ENCODE assay signal across 6 cellular contexts in genomic region chr20:53627001-53627400, GRCh38. TPM values are rescaled to one million over a fixed set of nuclear protein-coding genes. Genes with fewer than 3 reads are reported as not detected.
DNase-seq lines count a peak whose midpoint lies in the region; ATAC-seq, FAIRE-seq and TF ChIP-seq lines count a peak whose summit lies in the region.
"Not testable (repeated sequence)": the region's sequence is repeated elsewhere in the genome, so short reads cannot be mapped to it uniquely, and the experiment has no call there.

No MANE protein-coding gene starts in this region.

- H4K91ac ChIP-seq in trophoblast cell (ENCODE audit: low read depth, low read length) = not testable (repeated sequence)

- H3K14ac ChIP-seq in trophoblast cell (ENCODE audit: low read length) = not testable (repeated sequence)

- peaks cover 14% of the 10 kb centered on the region for H3F3A ChIP-seq in OCI-LY1 (ENCODE audit: insufficient read depth, low read length)

- WGBS in K562 (ENCODE audit: insufficient coverage, low coverage, missing lambda C conversion rate) = 93% methylated on average over 9 of the region's 10 CpGs
- no CpG with 5 or more reads among the region's 10 CpGs for WGBS in trophoblast cell (ENCODE audit: extremely low coverage, insufficient coverage, insufficient read length)

- not testable (repeated sequence) for H4K12ac ChIP-seq in trophoblast cell (ENCODE audit: low read depth, low read length)

- not testable (repeated sequence) for H3K4me3 Mint-ChIP-seq in stimulated activated memory B cell treated with anti-CD40 and anti-IgM and Interleukin-4, amounts not matched to agents 10 μg/mL and 1 μg/mL and 100 μg/mL, for 72 hours

- H3K9me3 ChIP-seq in OCI-LY1 (ENCODE audit: low read length); K562 (replicated peaks; ENCODE audit: control insufficient read depth, insufficient read depth, low read depth, low read length); trophoblast cell (ENCODE audit: insufficient read depth, low read depth, low read length): not testable (repeated sequence)

- H3K4me1 ChIP-seq in OCI-LY1 (ENCODE audit: insufficient read depth, low read length, severe bottlenecking) = peaks cover 70% of the 10 kb centered on the region
- peaks cover 8 to 19% of the 10 kb centered on the region in 2 experiments; a peak in 4 of 5 replicates for H3K4me1 ChIP-seq in K562 (replicated peaks in 1 of 2; ENCODE audit: control insufficient read depth in 2 of 2, insufficient read depth in 2 of 2, low read length in 2 of 2)
- H3K4me1 ChIP-seq in trophoblast cell (ENCODE audit: control insufficient read depth in 1 of 2, insufficient read depth in 2 of 2, low read length in 2 of 2) = not testable (repeated sequence)

- H2AFZ ChIP-seq in OCI-LY1 (ENCODE audit: low read length); K562 (ENCODE audit: low read depth, low read length); trophoblast cell (ENCODE audit: insufficient read depth, low read length, poor library complexity): not testable (repeated sequence)

- peaks cover 40% of the 10 kb centered on the region for H3K4me1 Mint-ChIP-seq in stimulated activated memory B cell treated with anti-CD40 and anti-IgM and Interleukin-4, amounts not matched to agents 10 μg/mL and 1 μg/mL and 100 μg/mL, for 72 hours

- TF ChIP-seq RAD21 in K562 (CRISPR knock-in tag; conservative IDR thresholded peaks at IDR 0.05 in 1 of 2, IDR thresholded peaks at IDR 0.05 in 1 of 2) = not testable (repeated sequence)

- H3K4me3 ChIP-seq in OCI-LY1 (ENCODE audit: low read depth, low read length, poor library complexity, severe bottlenecking); K562; trophoblast cell (ENCODE audit: low read depth, low read length): not testable (repeated sequence)

- H3K23ac ChIP-seq in trophoblast cell (ENCODE audit: low read length) = not testable (repeated sequence)

- FAIRE-seq in K562 (lab: Jason Lieb, UNC) = not testable (repeated sequence)

- not testable (repeated sequence) for TF ChIP-seq POLR2A in K562 (conservative IDR thresholded peaks at IDR 0.05)

- not testable (repeated sequence) for H3K9me1 ChIP-seq in K562 (ENCODE audit: control insufficient read depth, insufficient read depth, low read length)

- intact Hi-C loops in K562 (cut with micrococcal nuclease) = not testable (repeated sequence)

- in situ Hi-C loops in K562 (cut with MboI) = not testable (repeated sequence)

- not testable (repeated sequence) for H2BK12ac ChIP-seq in trophoblast cell (ENCODE audit: low read length)

- TF ChIP-seq CTCF in OCI-LY1 (IDR thresholded peaks at IDR 0.05; ENCODE audit: low read length); RWPE1 (conservative IDR thresholded peaks at IDR 0.05; ENCODE audit: low read depth); K562 (IDR thresholded peaks at IDR 0.05 in 2 of 3, conservative IDR thresholded peaks at IDR 0.05 in 1 of 3; ENCODE audit: insufficient read depth in 2 of 3, low read depth in 1 of 3, low read length in 3 of 3): not testable (repeated sequence)

- not testable (repeated sequence) for H3K9me3 Mint-ChIP-seq in stimulated activated memory B cell treated with anti-CD40 and anti-IgM and Interleukin-4, amounts not matched to agents 10 μg/mL and 1 μg/mL and 100 μg/mL, for 72 hours

- peak overlapping the region; percentile 51; the same call in 1 of the 2 replicates for H3K4me2 ChIP-seq in OCI-LY1 (ENCODE audit: low read length)
- not testable (repeated sequence) for H3K4me2 ChIP-seq in K562 (ENCODE audit: insufficient read depth, low read length); trophoblast cell (ENCODE audit: low read length)

- not testable (repeated sequence) for TF ChIP-seq EP300 in K562 (IDR thresholded peaks at IDR 0.05; ENCODE audit: low read length)

- H4K8ac ChIP-seq in trophoblast cell (ENCODE audit: low read depth, low read length) = not testable (repeated sequence)

- peak overlapping the region; percentile 85 for H3K27ac Mint-ChIP-seq in stimulated activated memory B cell treated with anti-CD40 and anti-IgM and Interleukin-4, amounts not matched to agents 10 μg/mL and 1 μg/mL and 100 μg/mL, for 72 hours

- not testable (repeated sequence) for H2BK120ac ChIP-seq in trophoblast cell (ENCODE audit: insufficient read depth, low read length, poor library complexity)

- not testable (repeated sequence) for H3K27me3 ChIP-seq in OCI-LY1 (ENCODE audit: insufficient read depth, low read length); K562 (ENCODE audit: control insufficient read depth in 2 of 2, insufficient read depth in 2 of 2, low read length in 2 of 2); trophoblast cell (ENCODE audit: insufficient read depth, low read length)

- POLR2A ChIA-PET in RWPE1 (lab: Yijun Ruan, JAX; ENCODE audit: low non-redundant PET); K562 (lab: Yijun Ruan, JAX): not testable (repeated sequence)

- H3K9me2 ChIP-seq in OCI-LY1 (ENCODE audit: low read depth, low read length) = not testable (repeated sequence)

- H3K4ac ChIP-seq in trophoblast cell (ENCODE audit: low read depth, low read length) = not testable (repeated sequence)

- H3K9ac ChIP-seq in OCI-LY1 (ENCODE audit: low read length); K562 (ENCODE audit: insufficient read depth in 1 of 2, low read depth in 2 of 2, low read length in 2 of 2); trophoblast cell (ENCODE audit: low read length): not testable (repeated sequence)

- H3K18ac ChIP-seq in trophoblast cell (ENCODE audit: low read length) = not testable (repeated sequence)

- ATAC-seq in K562; stimulated activated memory B cell treated with anti-CD40 and anti-IgM and Interleukin-4, amounts not matched to agents 10 μg/mL and 1 μg/mL and 100 μg/mL, for 72 hours: not testable (repeated sequence)

- not testable (repeated sequence) for H3K36me3 Mint-ChIP-seq in stimulated activated memory B cell treated with anti-CD40 and anti-IgM and Interleukin-4, amounts not matched to agents 10 μg/mL and 1 μg/mL and 100 μg/mL, for 72 hours

- DNase-seq in RWPE1 (ENCODE audit: low spot score); K562 (ENCODE audit: extremely low read depth in 1 of 4, low spot score in 3 of 4): not testable (repeated sequence)
- peak; percentile 21 for DNase-seq in activated effector memory CD4-positive, alpha-beta T cell treated with anti-CD3 and anti-CD28 coated beads, Interleukin-2, amount 50 U/mL, for 16 hours
- peak; percentile 44 to 65 for DNase-seq in trophoblast cell

- H3K36me3 ChIP-seq in OCI-LY1 (ENCODE audit: insufficient read depth, low read length); K562 (ENCODE audit: control insufficient read depth, insufficient read depth, low read length); trophoblast cell (ENCODE audit: control insufficient read depth in 1 of 2, insufficient read depth in 2 of 2, low read length in 2 of 2): not testable (repeated sequence)

- H4K20me1 ChIP-seq in OCI-LY1 (ENCODE audit: insufficient read depth, low read length); K562 (replicated peaks; ENCODE audit: control insufficient read depth, insufficient read depth, low read length): not testable (repeated sequence)

- CTCF ChIA-PET in RWPE1 (lab: Yijun Ruan, JAX) = interaction anchor here (0.5 to 0.6 kb wide), 3 partner anchors 17 to 545 kb away, joined by 3 to 5 read pairs (median 3); no protein-coding TSS in a partner anchor
- CTCF ChIA-PET in K562 (lab: Yijun Ruan, JAX; ENCODE audit: low intra/inter-chr PET ratio) = not testable (repeated sequence)

- not testable (repeated sequence) for H2BK5ac ChIP-seq in trophoblast cell (ENCODE audit: low read depth, low read length, poor library complexity)

- BruUV-seq in K562 (replicated peaks; lab: Mats Ljungman, UMichigan) = not testable (repeated sequence)

- not testable (repeated sequence) for H2AK5ac ChIP-seq in trophoblast cell (ENCODE audit: low read length)

- H3K79me2 ChIP-seq in OCI-LY1 (ENCODE audit: insufficient read depth, low read length); K562 (ENCODE audit: control insufficient read depth, insufficient read depth, low read length); trophoblast cell (ENCODE audit: control insufficient read depth, insufficient read depth, low read length, poor library complexity): not testable (repeated sequence)

- H3K79me1 ChIP-seq in trophoblast cell (ENCODE audit: low read length) = peaks cover 10% of the 10 kb centered on the region

- H3K27ac ChIP-seq in OCI-LY1 (ENCODE audit: low read depth, low read length, poor library complexity, severe bottlenecking) = peak overlapping the region; percentile 98
- peak overlapping the region; percentile 12; the same call in 1 of the 2 replicates for H3K27ac ChIP-seq in RWPE1
- not testable (repeated sequence) for H3K27ac ChIP-seq in K562 (ENCODE audit: extremely low read depth, low read depth, low read length); trophoblast cell (ENCODE audit: low read depth, low read length)

- not testable (repeated sequence) for H3K27me3 Mint-ChIP-seq in stimulated activated memory B cell treated with anti-CD40 and anti-IgM and Interleukin-4, amounts not matched to agents 10 μg/mL and 1 μg/mL and 100 μg/mL, for 72 hours

RNA-seq across cellular contexts. Expression of gene ZNF217, which starts 33.4 kb away (rescaled TPM):
- total RNA-seq in K562 (2011; cell fraction: chromatin; rRNA removed; ENCODE audit: low replicate concordance) = 27.8 and 53.4 TPM in 2 replicates
- total RNA-seq in K562 (2011; cell fraction: nucleolus; rRNA removed) = 21.3 and 24.7 TPM in 2 replicates
- 26.2 and 28.5 TPM in 2 replicates for total RNA-seq in K562 (2011; cell fraction: nucleoplasm; rRNA removed)
- total RNA-seq in K562 (2014; rRNA removed) = 16.8 and 17.7 TPM in 2 replicates
- total RNA-seq in K562 (2014; rRNA removed; fragmentation: Illumina TruSeq; extraction: Trizol) = 23.4 and 25.0 TPM in 2 replicates
- total RNA-seq in K562 (2015; rRNA removed; fragmentation: Illumina TruSeq; extraction: Trizol) = 18.7 and 21.8 TPM in 2 replicates
- 39.7 and 41.8 TPM in 2 replicates for total RNA-seq in K562 (2021)
- polyA plus RNA-seq in K562 (2011; rRNA removed) = 11.4 and 12.9 TPM in 2 replicates
- polyA plus RNA-seq in K562 (2011; cell fraction: cytosol; rRNA removed) = 6.8 and 8.6 TPM in 2 replicates
- polyA plus RNA-seq in K562 (2011; cell fraction: nucleus; rRNA removed) = 19.8 and 24.3 TPM in 2 replicates
- polyA plus RNA-seq in K562 (2012) = 17.7 and 21.1 TPM in 2 replicates
- 19.3 and 26.7 TPM in 2 replicates for polyA plus RNA-seq in K562 (2014; fragmentation: Illumina TruSeq; extraction: Trizol)
- 1 to 10 TPM; 3.0 to 7.1 TPM for polyA plus RNA-seq in K562 (2014; fragmentation: Nextera tagmentation; extraction: Ambion mirVana)
- polyA plus RNA-seq in K562 (2014; rRNA removed) = 16.0 and 23.5 TPM in 2 replicates
- polyA minus RNA-seq in K562 (2011; rRNA and poly(A)+ RNA removed) = 36.2 and 44.6 TPM in 2 replicates
- 21.7 and 25.7 TPM in 2 replicates for polyA minus RNA-seq in K562 (2011; cell fraction: cytosol; rRNA and poly(A)+ RNA removed)
- 19.7 and 29.4 TPM in 2 replicates for polyA minus RNA-seq in K562 (2011; cell fraction: nucleus; rRNA and poly(A)+ RNA removed)
- polyA plus RNA-seq in trophoblast cell (2013) = 45.3 and 46.1 TPM in 2 replicates
